Comparison of ENCODE assay signal across 13 cellular contexts in the genomic region with DNA sequence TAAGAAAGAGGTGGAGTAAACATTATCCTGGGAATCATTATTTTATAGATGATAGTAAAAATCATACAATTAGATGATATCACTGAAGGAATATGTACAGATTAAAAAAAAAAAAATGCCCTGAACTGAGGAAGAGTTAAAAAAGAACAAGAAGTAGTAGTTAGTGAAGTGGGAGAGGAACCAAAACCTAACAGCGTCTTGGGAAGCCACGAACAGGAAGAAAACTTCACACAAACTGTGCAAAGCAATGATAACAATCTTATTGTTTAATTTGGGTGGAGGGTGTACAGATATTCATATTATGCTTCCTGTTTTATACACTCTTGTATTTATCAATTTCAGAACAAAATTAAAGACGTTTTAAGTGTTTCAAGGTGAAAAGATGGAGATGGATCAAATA. TPM values are rescaled to one million over a fixed set of nuclear protein-coding genes. Genes with fewer than 3 reads are reported as not detected.
DNase-seq lines count a peak whose midpoint lies in the region; ATAC-seq and TF ChIP-seq lines count a peak whose summit lies in the region.
"Had no signal": no experiment of that assay in that cellular context is flagged by ENCODE, and none has a peak within 500 bp of the region (broad histone marks: within the 10 kb centered on the region; RNA-seq: fewer than 3 reads in every experiment).

No MANE protein-coding gene starts in this region.

- CTCF ChIA-PET in activated CD8-positive, alpha-beta T cell treated with anti-CD3 and anti-CD28 coated beads, Interleukin-2, amount 10 ng/mL, durations not matched to agents 7 days and 5 days (lab: Charles Lee) = no interaction called here
- CTCF ChIA-PET in PC-9 (lab: Charles Lee) = no interaction called here

- no peaks in the 10 kb centered on the region for H3K27me3 ChIP-seq in PC-9 (ENCODE audit: insufficient read depth, low read depth)
- H3K27me3 ChIP-seq: esophagus muscularis mucosa, transverse colon had no signal

- H3K9me2 ChIP-seq in PC-9 (ENCODE audit: insufficient read depth) = no peaks in the 10 kb centered on the region

- peaks cover 17% of the 10 kb centered on the region for H3K4me1 ChIP-seq in PC-9 (replicated peaks; ENCODE audit: insufficient read depth)

- intact Hi-C loops in PC-9 (cut with micrococcal nuclease; ENCODE audit: unreplicated experiment) = no loop called here

- H3K4me2 ChIP-seq in PC-9 = no peak overlapping the region

- TF ChIP-seq CTCF in HFFc6 (IDR thresholded peaks at IDR 0.05) (no peak), PC-9 (conservative IDR thresholded peaks at IDR 0.05) (no peak)

- H3K9me3 Mint-ChIP-seq in HFFc6 (no peaks in the 10 kb centered on the region), naive B cell (no peaks in the 10 kb centered on the region)
- no peaks in the 10 kb centered on the region for H3K9me3 Mint-ChIP-seq in activated CD8-positive, alpha-beta T cell treated with anti-CD3 and anti-CD28 coated beads, Interleukin-2, amount 10 ng/mL, durations not matched to agents 7 days and 5 days (ENCODE audit: insufficient read depth)
- H3K9me3 Mint-ChIP-seq: WTC11 had no signal

- H3K27me3 Mint-ChIP-seq in HFFc6 (ENCODE audit: insufficient read depth) = no peaks in the 10 kb centered on the region; the same call in none of the 2 replicates
- H3K27me3 Mint-ChIP-seq in activated CD8-positive, alpha-beta T cell treated with anti-CD3 and anti-CD28 coated beads, Interleukin-2, amount 10 ng/mL, durations not matched to agents 7 days and 5 days (ENCODE audit: low read depth) = no peaks in the 10 kb centered on the region
- no peaks in the 10 kb centered on the region for H3K27me3 Mint-ChIP-seq in naive B cell

- H3K4me3 Mint-ChIP-seq in HFFc6 = no peak overlapping the region
- peak overlapping the region; percentile 24 for H3K4me3 Mint-ChIP-seq in activated CD8-positive, alpha-beta T cell treated with anti-CD3 and anti-CD28 coated beads, Interleukin-2, amount 10 ng/mL, durations not matched to agents 7 days and 5 days
- H3K4me3 Mint-ChIP-seq in naive B cell = peak overlapping the region in 5 of 8 donors; percentile 68 to 85 (median 82)
- H3K4me3 Mint-ChIP-seq: WTC11 had no signal

- BruUV-seq in PC-9 (replicated peaks; lab: Mats Ljungman, UMichigan) = no TSS peak

- H4K20me1 ChIP-seq in PC-9 (ENCODE audit: insufficient read depth) = 0 out of 2 replicates have a peak, but pooled peaks cover 11% of the 10 kb centered on the region

- H3K4me1 Mint-ChIP-seq in HFFc6 (ENCODE audit: low read depth) = peaks cover 13% of the 10 kb centered on the region
- peaks cover 31% of the 10 kb centered on the region for H3K4me1 Mint-ChIP-seq in activated CD8-positive, alpha-beta T cell treated with anti-CD3 and anti-CD28 coated beads, Interleukin-2, amount 10 ng/mL, durations not matched to agents 7 days and 5 days (ENCODE audit: low read depth)
- peaks cover 15 to 41% (median 17%) of the 10 kb centered on the region in 3 donors for H3K4me1 Mint-ChIP-seq in naive B cell
- H3K4me1 Mint-ChIP-seq: WTC11 had no signal

- no peak overlapping the region for H3K4me3 ChIP-seq in PC-9
- H3K4me3 ChIP-seq: esophagus muscularis mucosa, transverse colon had no signal

- H3K36me3 Mint-ChIP-seq in HFFc6 (ENCODE audit: low read depth) (peaks cover 23% of the 10 kb centered on the region), naive B cell (peaks cover 21 to 29% of the 10 kb centered on the region in 2 donors)
- peaks cover 44% of the 10 kb centered on the region for H3K36me3 Mint-ChIP-seq in activated CD8-positive, alpha-beta T cell treated with anti-CD3 and anti-CD28 coated beads, Interleukin-2, amount 10 ng/mL, durations not matched to agents 7 days and 5 days (ENCODE audit: low read depth)

- no peaks in the 10 kb centered on the region for H3K9me3 ChIP-seq in PC-9 (ENCODE audit: insufficient read depth, low read depth)
- H3K9me3 ChIP-seq: esophagus muscularis mucosa, transverse colon had no signal

- H2AFZ ChIP-seq in PC-9 = no peak overlapping the region

- H3K79me2 ChIP-seq in PC-9 (ENCODE audit: low read depth) = peaks cover 22% of the 10 kb centered on the region

- POLR2A ChIA-PET in activated CD8-positive, alpha-beta T cell treated with anti-CD3 and anti-CD28 coated beads, Interleukin-2, amount 10 ng/mL, durations not matched to agents 7 days and 5 days (lab: Charles Lee) = interaction anchor here (1.3 kb wide), 1 partner anchor 76 kb away, joined by 4 read pairs; the partner anchor contains the start of gene EIF2AK2
- POLR2A ChIA-PET in PC-9 (lab: Charles Lee; ENCODE audit: unreplicated experiment) = no interaction called here

- H3K27ac ChIP-seq in PC-9 = no peak overlapping the region
- H3K27ac ChIP-seq: esophagus muscularis mucosa, transverse colon had no signal

- H3F3A ChIP-seq in PC-9 (ENCODE audit: insufficient read depth, low read depth) = peaks cover 13% of the 10 kb centered on the region; the same call in 1 of the 2 replicates

- no peak for ATAC-seq in activated CD8-positive, alpha-beta T cell treated with anti-CD3 and anti-CD28 coated beads, Interleukin-2, amount 10 ng/mL, durations not matched to agents 7 days and 5 days
- ATAC-seq in naive B cell (ENCODE audit: low read depth in 2 of 2) (no peak), HG02970 (IDR thresholded peaks at IDR 0.05; ENCODE audit: low FRiP score, unreplicated experiment) (no peak)
- ATAC-seq: WTC11 had no signal

- H3K27ac Mint-ChIP-seq in HFFc6 = peak overlapping the region; percentile 62
- peak overlapping the region; percentile 74 for H3K27ac Mint-ChIP-seq in activated CD8-positive, alpha-beta T cell treated with anti-CD3 and anti-CD28 coated beads, Interleukin-2, amount 10 ng/mL, durations not matched to agents 7 days and 5 days
- H3K27ac Mint-ChIP-seq in naive B cell = peak overlapping the region in 5 of 6 donors; percentile 57 to 95 (median 89)
- H3K27ac Mint-ChIP-seq: WTC11 had no signal

- DNase-seq in NOMO-1 treated with DMSO at 0.1 percent for 48 hours (lab: John Stamatoyannopoulos, UW; ENCODE audit: unreplicated experiment) = peak; percentile 28
- DNase-seq in NOMO-1 treated with dmso at 0.1 percent for 144 hours (lab: John Stamatoyannopoulos, UW; ENCODE audit: unreplicated experiment) = no peak
- no peak for DNase-seq in HFFc6
- no peak for DNase-seq in activated CD8-positive, alpha-beta T cell treated with anti-CD3 and anti-CD28 coated beads, Interleukin-2, amount 10 ng/mL, durations not matched to agents 7 days and 5 days
- DNase-seq in naive B cell = peak; percentile 27
- DNase-seq in PC-9 = no peak
- no peak for DNase-seq in NCI-H1436 (lab: John Stamatoyannopoulos, UW)
- DNase-seq: mammary epithelial cell, NCI-H1694, transverse colon had no signal

- peaks cover 9% of the 10 kb centered on the region; the same call in 1 of the 2 replicates for H3K36me3 ChIP-seq in PC-9 (ENCODE audit: low read depth)

RNA-seq across cellular contexts. Expression of gene HEATR5B, which starts 3.5 kb away (rescaled TPM):
- 10 to 100 TPM in 5 of 6 experiments, 1 to 10 TPM in 1; 9.9 to 12.5 (median 12.1) TPM for total RNA-seq in HFFc6 (2021; fragmentation: NEBNext Ultra II Directional; extraction: Animal tissue kit (Norgen Biotek cat#: 25700))
- 10 to 100 TPM; 16.4 to 17.0 TPM for total RNA-seq in activated CD8-positive, alpha-beta T cell treated with anti-CD3 and anti-CD28 coated beads, Interleukin-2, amount 10 ng/mL, durations not matched to agents 7 days and 5 days
- polyA plus RNA-seq in naive B cell (ENCODE audit: low read depth in 6 of 6) = 10 to 100 TPM; 10.6 to 24.2 (median 16.8) TPM
- total RNA-seq in PC-9 (2021) = 10.4 and 13.0 TPM in 2 replicates

RNA-seq across cellular contexts. Expression of gene GPATCH11, which starts 3.6 kb away (rescaled TPM):
- total RNA-seq in HFFc6 (2021; fragmentation: NEBNext Ultra II Directional; extraction: Animal tissue kit (Norgen Biotek cat#: 25700)) = 10 to 100 TPM in 5 of 6 experiments, 1 to 10 TPM in 1; 8.5 to 11.9 (median 10.9) TPM
- total RNA-seq in activated CD8-positive, alpha-beta T cell treated with anti-CD3 and anti-CD28 coated beads, Interleukin-2, amount 10 ng/mL, durations not matched to agents 7 days and 5 days = 10 to 100 TPM; 11.2 to 11.8 TPM
- 10 to 100 TPM; 12.1 to 35.3 (median 17.0) TPM for polyA plus RNA-seq in naive B cell (ENCODE audit: low read depth in 6 of 6)
- 4.1 and 5.5 TPM in 2 replicates for total RNA-seq in PC-9 (2021)

Comparison
In these comparisons a context has a peak if more than half of its experiments do, and no peak if none do; other contexts are left out.
1. DNase-seq: peak in NOMO-1 treated with DMSO at 0.1 percent for 48 hours (single experiment) and naive B cell (single experiment); none in NOMO-1 treated with dmso at 0.1 percent for 144 hours (single experiment), HFFc6 (single experiment), activated CD8-positive, alpha-beta T cell treated with anti-CD3 and anti-CD28 coated beads, Interleukin-2, amount 10 ng/mL, durations not matched to agents 7 days and 5 days (single experiment), PC-9 (0 of 2) and NCI-H1436 (single experiment).
2. Peak in every context shown above with its lines, with median percentiles within 50 percentile points of each other: H3K27ac Mint-ChIP-seq.